22 cellular contexts compared by ENCODE assay signal in the genomic region with DNA sequence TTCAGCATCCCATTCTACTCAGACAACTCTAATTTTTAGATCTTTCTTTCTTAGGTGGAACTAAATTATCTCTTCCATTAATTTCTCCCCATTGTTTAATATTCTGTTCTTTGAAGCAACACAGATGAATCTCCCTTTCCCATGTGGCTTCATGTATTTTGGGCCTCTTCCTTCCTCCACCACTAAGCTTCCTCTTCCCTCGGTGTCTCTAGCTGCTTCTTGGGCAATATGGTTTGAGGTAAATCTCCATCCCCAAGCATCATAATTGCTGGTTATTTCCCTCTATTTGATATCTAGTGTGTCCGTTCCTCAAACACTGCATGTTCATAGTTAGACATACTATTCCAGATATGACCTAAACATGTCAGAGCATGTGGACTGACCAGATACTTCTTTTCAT.
"Had no signal": no experiment of that assay in that cellular context is flagged by ENCODE, and none has a peak within 500 bp of the region (broad histone marks: within the 10 kb centered on the region; RNA-seq: fewer than 3 reads in every experiment).

No MANE protein-coding gene starts in this region.

- H3K4me1 ChIP-seq: gastroesophageal sphincter, left ventricle myocardium inferior, neural progenitor cell, right atrium auricular region, upper lobe of left lung had no signal

- H3K4me2 ChIP-seq: neural progenitor cell had no signal

- ATAC-seq: body of pancreas; gastroesophageal sphincter; naive thymus-derived CD8-positive, alpha-beta T cell; stimulated activated naive CD8-positive, alpha-beta T cell treated with anti-CD3 and anti-CD28 coated beads, Interleukin-15, Interleukin-2, amounts not matched to agents 100 U/mL and 50 U/mL, for 24 hours had no signal

- H3K9ac ChIP-seq: neural progenitor cell had no signal

- H3K4me3 ChIP-seq: body of pancreas, cardiac muscle cell, gastroesophageal sphincter, left ventricle myocardium inferior, neural progenitor cell, right atrium auricular region, upper lobe of left lung had no signal

- H3K36me3 ChIP-seq: cardiac muscle cell, gastroesophageal sphincter, left ventricle myocardium inferior, neural progenitor cell, right atrium auricular region, upper lobe of left lung, WERI-Rb-1 had no signal

- H3K27me3 ChIP-seq: body of pancreas, cardiac muscle cell, gastroesophageal sphincter, neural progenitor cell, right atrium auricular region, upper lobe of left lung had no signal

- DNase-seq: activated CD4-positive, alpha-beta T cell treated with anti-CD3 and anti-CD28 coated beads for 1 hour; activated CD4-positive, alpha-beta T cell treated with anti-CD3 and anti-CD28 coated beads, Interleukin-2, amount 50 U/mL, for 1 hour; activated gamma-delta T cell treated with Interleukin-2 at 50 U/mL for 16 hours; activated T-cell treated with anti-CD3 and anti-CD28 coated beads, Interleukin-2, amount 50 U/mL, for 1 hour; anterior cingulate cortex; body of pancreas; cortex of kidney; endodermal cell; head of caudate nucleus; hypothalamus; left ventricle myocardium inferior; naive thymus-derived CD8-positive, alpha-beta T cell; stimulated activated CD4-positive, alpha-beta T cell treated with anti-CD3 and anti-CD28 coated beads, Interleukin-4, amount 100 ng/mL, for 4 hours; stimulated activated naive CD8-positive, alpha-beta T cell treated with anti-CD3 and anti-CD28 coated beads, Interleukin-15, Interleukin-2, amounts not matched to agents 100 U/mL and 50 U/mL, for 24 hours; upper lobe of left lung; WERI-Rb-1 had no signal

- H3K27me3 Mint-ChIP-seq: activated naive CD4-positive, alpha-beta T cell treated with anti-CD3 and anti-CD28 coated beads, Interleukin-2, amount 50 U/mL, for 24 hours; naive thymus-derived CD8-positive, alpha-beta T cell; progenitor cell of endocrine pancreas had no signal

- H3K4me3 Mint-ChIP-seq: activated naive CD4-positive, alpha-beta T cell treated with anti-CD3 and anti-CD28 coated beads, Interleukin-2, amount 50 U/mL, for 24 hours; endodermal cell; naive thymus-derived CD8-positive, alpha-beta T cell; neural progenitor cell had no signal

- H3K4me1 Mint-ChIP-seq: activated naive CD4-positive, alpha-beta T cell treated with anti-CD3 and anti-CD28 coated beads, Interleukin-2, amount 50 U/mL, for 24 hours; neural progenitor cell had no signal

- H3K27ac ChIP-seq: body of pancreas, cardiac muscle cell, gastroesophageal sphincter, left ventricle myocardium inferior, neural progenitor cell, right atrium auricular region, upper lobe of left lung, WERI-Rb-1 had no signal

- H3K9me3 Mint-ChIP-seq: activated naive CD4-positive, alpha-beta T cell treated with anti-CD3 and anti-CD28 coated beads, Interleukin-2, amount 50 U/mL, for 24 hours; endodermal cell; neural progenitor cell had no signal

- H3K9me3 ChIP-seq: body of pancreas, gastroesophageal sphincter, left ventricle myocardium inferior, right atrium auricular region, upper lobe of left lung had no signal

- H3K27ac Mint-ChIP-seq: activated naive CD4-positive, alpha-beta T cell treated with anti-CD3 and anti-CD28 coated beads, Interleukin-2, amount 50 U/mL, for 24 hours; endodermal cell; naive thymus-derived CD8-positive, alpha-beta T cell; neural progenitor cell; progenitor cell of endocrine pancreas had no signal
